17 cellular contexts compared by ENCODE assay signal in the genomic region with DNA sequence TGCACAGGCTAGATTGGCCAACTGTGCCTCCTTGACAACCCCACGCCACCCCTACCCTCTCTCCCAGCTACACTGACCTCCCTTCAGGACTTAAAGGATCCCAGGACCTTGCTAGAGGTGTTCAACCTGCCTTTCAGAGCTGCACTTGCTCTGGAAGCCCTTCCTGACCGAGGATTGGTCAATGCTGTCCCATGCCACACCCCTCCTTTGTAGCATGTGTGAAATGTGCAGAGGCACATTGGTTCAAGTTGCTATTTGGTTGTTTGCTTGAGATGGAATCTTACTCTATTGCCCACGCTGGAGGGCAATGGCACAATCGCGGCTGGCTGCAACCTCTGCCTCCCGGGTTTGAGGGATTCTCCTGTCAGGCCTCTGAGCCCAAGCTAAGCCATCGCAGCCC. TPM values are rescaled to one million over a fixed set of nuclear protein-coding genes. Genes with fewer than 3 reads are reported as not detected.
A peak's percentile ranks its signal among the peaks of the same experiment; 100 is the strongest.
DNase-seq lines count a peak whose midpoint lies in the region; FAIRE-seq and TF ChIP-seq lines count a peak whose summit lies in the region.
"Had no signal": no experiment of that assay in that cellular context is flagged by ENCODE, and none has a peak within 500 bp of the region (broad histone marks: within the 10 kb centered on the region; RNA-seq: fewer than 3 reads in every experiment).

No MANE protein-coding gene starts in this region.

- no peak for FAIRE-seq in D721Med (lab: Jason Lieb, UNC)

- no peak overlapping the region for H3K23ac ChIP-seq in trophoblast cell (ENCODE audit: low read length)

- H3K4me3 ChIP-seq in Loucy (ENCODE audit: low read length, poor library complexity, severe bottlenecking) (no peak overlapping the region), coronary artery (no peak overlapping the region), trophoblast cell (ENCODE audit: low read depth, low read length) (no peak overlapping the region)
- H3K4me3 ChIP-seq: esophagus squamous epithelium had no signal

- H3K9me2 ChIP-seq in Loucy (replicated peaks; ENCODE audit: low read depth, low read length): no peaks in the 10 kb centered on the region

- no peak overlapping the region for H2BK5ac ChIP-seq in trophoblast cell (ENCODE audit: low read depth, low read length, poor library complexity)

- H2BK120ac ChIP-seq in trophoblast cell (ENCODE audit: insufficient read depth, low read length, poor library complexity): no peak overlapping the region

- H3K36me3 ChIP-seq in Loucy (ENCODE audit: insufficient read depth, low read length) (no peaks in the 10 kb centered on the region), trophoblast cell (ENCODE audit: control insufficient read depth in 1 of 2, insufficient read depth in 2 of 2, low read length in 2 of 2) (no peaks in the 10 kb centered on the region)
- H3K36me3 ChIP-seq: esophagus squamous epithelium had no signal

- TF ChIP-seq CTCF in Loucy (conservative IDR thresholded peaks at IDR 0.05; ENCODE audit: low read length) (no peak), coronary artery (IDR thresholded peaks at IDR 0.05) (no peak), D721Med (IDR thresholded peaks at IDR 0.05; ENCODE audit: insufficient read depth, missing control alignments) (no peak)

- H3K4me2 ChIP-seq in Loucy (ENCODE audit: low read depth, low read length, poor library complexity, severe bottlenecking) (no peak overlapping the region), trophoblast cell (ENCODE audit: low read length) (no peak overlapping the region)

- DNase-seq in NCI-H82 (lab: John Stamatoyannopoulos, UW) (peak; percentile 28), NCI-H82 treated with DMSO at 0.1 percent for 48 hours (lab: John Stamatoyannopoulos, UW; ENCODE audit: unreplicated experiment) (no peak), coronary artery (ENCODE audit: low spot score) (no peak), trophoblast cell (peak in 1 of 2 donors; percentile 35), amniotic stem cell (lab: John Stamatoyannopoulos, UW) (no peak), D721Med (ENCODE audit: insufficient read length, low spot score) (no peak), NCI-H2171 (lab: John Stamatoyannopoulos, UW) (no peak)
- DNase-seq: activated CD4-positive, CD25-positive, alpha-beta regulatory T cell treated with anti-CD3 and anti-CD28 coated beads, Interleukin-2, amount 50 U/mL, for 72 hours; activated naive CD4-positive, alpha-beta T cell; activated T-cell treated with anti-CD3 and anti-CD28 coated beads, Interleukin-2, amount 50 U/mL, for 24 hours; effector CD8-positive, alpha-beta T cell; esophagus squamous epithelium; NCI-H345; NK-92 treated with Interleukin-12 subunit alpha and Interleukin-12 subunit beta, amount 100 ng/mL, for 24 hours; stimulated activated CD4-positive, alpha-beta T cell treated with anti-CD3 and anti-CD28 coated beads, Interleukin-12 subunit alpha, Interleukin-12 subunit beta, amount 100 ng/mL, for 4 hours; T1000 had no signal

- H3K9ac ChIP-seq in Loucy (ENCODE audit: low read depth, low read length, poor library complexity, severe bottlenecking) (no peak overlapping the region), trophoblast cell (ENCODE audit: low read length) (no peak overlapping the region)

- H3K27me3 ChIP-seq in Loucy (ENCODE audit: insufficient read depth, low read length, poor library complexity, severe bottlenecking) (no peaks in the 10 kb centered on the region), trophoblast cell (ENCODE audit: insufficient read depth, low read length) (no peaks in the 10 kb centered on the region)

- H3K79me2 ChIP-seq in Loucy (ENCODE audit: insufficient read depth, low read length): no peaks in the 10 kb centered on the region
- no peaks in the 10 kb centered on the region for H3K79me2 ChIP-seq in trophoblast cell (ENCODE audit: control insufficient read depth, insufficient read depth, low read length, poor library complexity)

- peak overlapping the region; percentile 1 for H4K91ac ChIP-seq in trophoblast cell (ENCODE audit: low read depth, low read length)

- H3K9me3 ChIP-seq in Loucy (ENCODE audit: insufficient read depth, low read depth, low read length) (no peaks in the 10 kb centered on the region), trophoblast cell (ENCODE audit: insufficient read depth, low read depth, low read length) (no peaks in the 10 kb centered on the region)
- H3K9me3 ChIP-seq: esophagus squamous epithelium had no signal

- H2AK5ac ChIP-seq in trophoblast cell (ENCODE audit: low read length): no peak overlapping the region

- no peak overlapping the region for H4K12ac ChIP-seq in trophoblast cell (ENCODE audit: low read depth, low read length)

- no CpG with 5 or more reads among the region's 7 CpGs for WGBS in trophoblast cell (ENCODE audit: extremely low coverage, insufficient coverage, insufficient read length)

- no peak overlapping the region for H4K8ac ChIP-seq in trophoblast cell (ENCODE audit: low read depth, low read length)

- H3F3A ChIP-seq in Loucy (ENCODE audit: low read depth): no peaks in the 10 kb centered on the region

- H3K4me1 ChIP-seq in Loucy (ENCODE audit: insufficient read depth, low read length, poor library complexity, severe bottlenecking): peaks cover 6% of the 10 kb centered on the region
- H3K4me1 ChIP-seq in trophoblast cell (ENCODE audit: control insufficient read depth in 1 of 2, insufficient read depth in 2 of 2, low read length in 2 of 2): peaks cover 42 to 44% of the 10 kb centered on the region in 2 experiments

- H2AFZ ChIP-seq in Loucy (ENCODE audit: low read length) (0 out of 2 replicates have a peak overlapping the region, but pooled peaks have one; percentile 2), trophoblast cell (ENCODE audit: insufficient read depth, low read length, poor library complexity) (no peak overlapping the region)

- H3K4ac ChIP-seq in trophoblast cell (ENCODE audit: low read depth, low read length): no peak overlapping the region

- no peak overlapping the region for H2BK12ac ChIP-seq in trophoblast cell (ENCODE audit: low read length)

- peaks cover 27% of the 10 kb centered on the region for H3K79me1 ChIP-seq in trophoblast cell (ENCODE audit: low read length)

- H3K27ac ChIP-seq in coronary artery (peak overlapping the region; percentile 1 to 68), trophoblast cell (ENCODE audit: low read depth, low read length) (no peak overlapping the region)
- H3K27ac ChIP-seq: esophagus squamous epithelium had no signal

- no peaks in the 10 kb centered on the region for H4K20me1 ChIP-seq in Loucy (ENCODE audit: insufficient read depth, low read length, poor library complexity, severe bottlenecking)

- H3K18ac ChIP-seq in trophoblast cell (ENCODE audit: low read length): no peak overlapping the region

- H3K14ac ChIP-seq in trophoblast cell (ENCODE audit: low read length): no peak overlapping the region

RNA-seq across cellular contexts. Expression of a gene that starts 21.8 kb away (rescaled TPM):
- polyA plus RNA-seq in trophoblast cell (2013): 51.4 and 63.6 TPM in 2 replicates
